Comparison of ENCODE assay signal across 8 cellular contexts in genomic region chrX:153927936-153928760, GRCh38. TPM values are rescaled to one million over a fixed set of nuclear protein-coding genes. Genes with fewer than 3 reads are reported as not detected.
DNase-seq lines count a peak whose midpoint lies in the region; ATAC-seq and TF ChIP-seq lines count a peak whose summit lies in the region.

No MANE protein-coding gene starts in this region.

- DNase-seq in AG04450 (ENCODE audit: low read depth, low spot score) (peak; percentile 94), NCI-H2196 (lab: John Stamatoyannopoulos, UW; ENCODE audit: unreplicated experiment) (peak; percentile 90), breast epithelium (ENCODE audit: low spot score in 2 of 2) (peak; percentile 92 to 97)

- H3K27me3 ChIP-seq in AG04450 (ENCODE audit: control insufficient read depth, insufficient read depth, low read length) (peaks cover 2% of the 10 kb centered on the region), breast epithelium (peaks cover 0 to 35% of the 10 kb centered on the region in 2 donors), iPS-20b (ENCODE audit: insufficient read depth, low read length) (no peaks in the 10 kb centered on the region; the same call in 1 of the 2 replicates), skeletal muscle tissue (ENCODE audit: control insufficient read depth in 3 of 3, insufficient read depth in 3 of 3, low read length in 3 of 3) (peaks cover 0 to 5% (median 0%) of the 10 kb centered on the region in 3 donors)

- ATAC-seq in GM18873 (IDR thresholded peaks at IDR 0.05; ENCODE audit: low FRiP score, unreplicated experiment): peak; percentile 46
- ATAC-seq in HG03135 (IDR thresholded peaks at IDR 0.05; ENCODE audit: unreplicated experiment): peak; percentile 73

- no peak for TF ChIP-seq POLR2A in breast epithelium (IDR thresholded peaks at IDR 0.05)

- peak overlapping the region; percentile 88; the same call in 1 of the 2 replicates for H3K9ac ChIP-seq in iPS-20b (ENCODE audit: low read depth, low read length)
- H3K9ac ChIP-seq in skeletal muscle tissue (ENCODE audit: low read depth in 1 of 3, low read length in 3 of 3): peak overlapping the region; percentile 85 to 90 (median 87)

- intact Hi-C loops in breast epithelium (cut with DNase I; ENCODE audit: low total_unique reads): no loop called here

- CTCF ChIA-PET in AG04450 (lab: Charles Lee): interaction anchor here (0.7 to 1.7 kb wide), 4 partner anchors 17 to 164 kb away, joined by 3 to 5 read pairs (median 4); partner anchors contain the start of genes PLXNB3 and RENBP

- TF ChIP-seq CTCF in AG04450 (IDR thresholded peaks at IDR 0.05; ENCODE audit: low read depth, low read length) (peak; percentile 29), VCaP (conservative IDR thresholded peaks at IDR 0.05) (peak; percentile 18; the same call in 1 of the 2 replicates), breast epithelium (IDR thresholded peaks at IDR 0.05) (no peak)

- POLR2A ChIA-PET in AG04450 (lab: Yijun Ruan, JAX): interaction anchor here (0.6 to 0.8 kb wide), 3 partner anchors 18 to 162 kb away, joined by 3 to 4 read pairs (median 3); no protein-coding TSS in a partner anchor

- H3K4me3 ChIP-seq in AG04450 (ENCODE audit: low read depth, low read length): peak overlapping the region; percentile 62
- H3K4me3 ChIP-seq in breast epithelium: peak overlapping the region; percentile 49 to 70 (median 63)
- H3K4me3 ChIP-seq in iPS-20b (ENCODE audit: low read length): peak overlapping the region; percentile 80
- H3K4me3 ChIP-seq in skeletal muscle tissue (ENCODE audit: low read length in 3 of 3): peak overlapping the region; percentile 68 to 77 (median 77)

- H3K4me1 ChIP-seq in breast epithelium (no peaks in the 10 kb centered on the region), iPS-20b (ENCODE audit: insufficient read depth, low read length) (peaks cover 2% of the 10 kb centered on the region; the same call in 1 of the 2 replicates), skeletal muscle tissue (ENCODE audit: control insufficient read depth in 3 of 3, insufficient read depth in 3 of 3, low read length in 3 of 3) (peaks cover 17 to 55% (median 30%) of the 10 kb centered on the region in 3 donors)

- H3K9me3 ChIP-seq in AG04450 (ENCODE audit: control insufficient read depth, insufficient read depth, low read length): no peaks in the 10 kb centered on the region
- H3K9me3 ChIP-seq in breast epithelium: no peaks in the 10 kb centered on the region
- H3K9me3 ChIP-seq in iPS-20b (ENCODE audit: insufficient read depth, low read depth, low read length): no peaks in the 10 kb centered on the region
- H3K9me3 ChIP-seq in skeletal muscle tissue (ENCODE audit: control insufficient read depth in 3 of 3, low read length in 3 of 3): no peaks in the 10 kb centered on the region

- H3K27ac ChIP-seq in AG04450 (ENCODE audit: low read depth, low read length) (peak overlapping the region; percentile 77), VCaP (peak overlapping the region; percentile 91), breast epithelium (peak overlapping the region; percentile 87 to 88), iPS-20b (ENCODE audit: low read length) (peak overlapping the region; percentile 89), skeletal muscle tissue (ENCODE audit: low read depth, low read length) (peak overlapping the region; percentile 88)

- H3K36me3 ChIP-seq in breast epithelium: no peaks in the 10 kb centered on the region
- peaks cover 10% of the 10 kb centered on the region for H3K36me3 ChIP-seq in iPS-20b (ENCODE audit: insufficient read depth, low read depth, low read length)
- H3K36me3 ChIP-seq in skeletal muscle tissue (ENCODE audit: control insufficient read depth in 3 of 3, insufficient read depth in 3 of 3, low read length in 3 of 3): peaks cover 12 to 24% (median 24%) of the 10 kb centered on the region in 3 donors

RNA-seq across cellular contexts. Expression of gene ARHGAP4, which starts 2.1 kb away (rescaled TPM):
- polyA plus RNA-seq in AG04450 (2011; rRNA removed): 0.12 and 0.16 TPM in 2 replicates
- polyA minus RNA-seq in AG04450 (2011; rRNA and poly(A)+ RNA removed): 0.69 TPM in 1 of 2 replicates, not detected in the other
- 10 to 100 TPM; 18.4 to 21.5 (median 19.8) TPM for total RNA-seq in breast epithelium
- 25.1 TPM for total RNA-seq in skeletal muscle tissue

RNA-seq across cellular contexts. Expression of gene NAA10, which starts 6.7 kb away (rescaled TPM):
- 42.9 and 63.4 TPM in 2 replicates for polyA plus RNA-seq in AG04450 (2011; rRNA removed)
- 43.7 and 49.1 TPM in 2 replicates for polyA minus RNA-seq in AG04450 (2011; rRNA and poly(A)+ RNA removed)
- total RNA-seq in breast epithelium: 10 to 100 TPM; 57.7 to 81.0 (median 79.2) TPM
- total RNA-seq in skeletal muscle tissue: 13.6 TPM

RNA-seq across cellular contexts. Expression of gene RENBP, which starts 16.3 kb away (rescaled TPM):
- polyA plus RNA-seq in AG04450 (2011; rRNA removed): 0.14 and 0.16 TPM in 2 replicates
- polyA minus RNA-seq in AG04450 (2011; rRNA and poly(A)+ RNA removed): 0.18 TPM in 1 of 2 replicates, not detected in the other
- 10 to 100 TPM in 1 of 3 donors, 1 to 10 TPM in 2; 6.6 to 50.7 (median 6.9) TPM for total RNA-seq in breast epithelium
- total RNA-seq in skeletal muscle tissue: 5.7 TPM

RNA-seq across cellular contexts. Expression of gene AVPR2, which starts 23.7 kb away (rescaled TPM):
- not detected in 2 replicates for polyA plus RNA-seq in AG04450 (2011; rRNA removed)
- polyA minus RNA-seq in AG04450 (2011; rRNA and poly(A)+ RNA removed): not detected in 2 replicates
- total RNA-seq in breast epithelium (1 to 10 TPM in 2 of 3 donors, under 1 TPM in 1; 0.44 to 5.9 (median 5.3) TPM), skeletal muscle tissue (1.0 TPM)

RNA-seq across cellular contexts. Expression of gene L1CAM, which starts 42.2 kb away (rescaled TPM):
- polyA plus RNA-seq in AG04450 (2011; rRNA removed): 0.06 and 0.10 TPM in 2 replicates
- 0.14 TPM in 1 of 2 replicates, not detected in the other for polyA minus RNA-seq in AG04450 (2011; rRNA and poly(A)+ RNA removed)
- total RNA-seq in breast epithelium: 1 to 10 TPM in 1 of 3 donors, under 1 TPM in 2; 0.29 to 1.8 (median 0.66) TPM
- 1.6 TPM for total RNA-seq in skeletal muscle tissue

Comparison
In these comparisons a context has a peak if more than half of its experiments do, and no peak if none do; other contexts are left out.
1. Peak in every context shown above with its lines: DNase-seq, ATAC-seq, H3K4me3 ChIP-seq and H3K27ac ChIP-seq.
2. CTCF ChIP-seq: peak in AG04450 (single experiment) and VCaP (single experiment); none in breast epithelium (0 of 3).